ENCODE assay signal across 9 cellular contexts in genomic region chr11:17528181-17528691, GRCh38. TPM values are rescaled to one million over a fixed set of nuclear protein-coding genes. Genes with fewer than 3 reads are reported as not detected.
DNase-seq lines count a peak whose midpoint lies in the region; ATAC-seq and TF ChIP-seq lines count a peak whose summit lies in the region.
"Had no signal": no experiment of that assay in that cellular context is flagged by ENCODE, and none has a peak within 500 bp of the region (broad histone marks: within the 10 kb centered on the region; RNA-seq: fewer than 3 reads in every experiment).

No MANE protein-coding gene starts in this region.

- H3K4me3 Mint-ChIP-seq in neural crest cell: no peak overlapping the region

- TF ChIP-seq CTCF in neural crest cell (conservative IDR thresholded peaks at IDR 0.05) (peak; percentile 89), upper lobe of right lung (IDR thresholded peaks at IDR 0.05) (peak; percentile 68)

- no peaks in the 10 kb centered on the region for H3K4me1 ChIP-seq in upper lobe of right lung
- H3K4me1 ChIP-seq: BLaER1 treated with 17β-estradiol and CSF1 and Interleukin-3, amounts not matched to agents 10 nM and 100 nM had no signal

- ATAC-seq in HG03095 (IDR thresholded peaks at IDR 0.05; ENCODE audit: unreplicated experiment) (peak; percentile 75), upper lobe of right lung (peak; percentile 76)

- peak in 2 of 3 experiments; percentile 12 to 73 for DNase-seq in NCI-H1417 (lab: John Stamatoyannopoulos, UW)
- no peak for DNase-seq in NCI-H1417 treated with DMSO at 0.1 percent for 48 hours (lab: John Stamatoyannopoulos, UW)
- DNase-seq in NCI-H82 treated with DMSO at 0.1 percent for 48 hours (lab: John Stamatoyannopoulos, UW; ENCODE audit: unreplicated experiment): peak; percentile 33
- DNase-seq in activated T-cell treated with anti-CD3 and anti-CD28 coated beads for 1 hour (ENCODE audit: low read depth): peak; percentile 14
- DNase-seq in fibroblast of peridontal ligament (ENCODE audit: extremely low read depth): peak; percentile 19
- DNase-seq in neural crest cell (ENCODE audit: low read depth, low spot score): peak; percentile 77
- no peak for DNase-seq in upper lobe of right lung

- H3K27me3 Mint-ChIP-seq in neural crest cell (ENCODE audit: low read depth): peaks cover 26% of the 10 kb centered on the region

- no peaks in the 10 kb centered on the region for H3K36me3 Mint-ChIP-seq in neural crest cell (ENCODE audit: low read depth)

- intact Hi-C loops in upper lobe of right lung (cut with DNase I): no loop called here

- peaks cover 16% of the 10 kb centered on the region for H3K4me1 Mint-ChIP-seq in neural crest cell

- no peak overlapping the region for H3K4me3 ChIP-seq in upper lobe of right lung
- H3K4me3 ChIP-seq: BLaER1 treated with 17β-estradiol and CSF1 and Interleukin-3, amounts not matched to agents 10 nM and 100 nM had no signal

- no peak overlapping the region for H3K27ac Mint-ChIP-seq in neural crest cell (ENCODE audit: unreplicated experiment)

- no peaks in the 10 kb centered on the region for H3K9me3 ChIP-seq in upper lobe of right lung
- H3K9me3 ChIP-seq: BLaER1 treated with 17β-estradiol and CSF1 and Interleukin-3, amounts not matched to agents 10 nM and 100 nM had no signal

- H3K9me3 Mint-ChIP-seq in neural crest cell: no peaks in the 10 kb centered on the region

- no peaks in the 10 kb centered on the region for H3K36me3 ChIP-seq in upper lobe of right lung
- H3K36me3 ChIP-seq: BLaER1 treated with 17β-estradiol and CSF1 and Interleukin-3, amounts not matched to agents 10 nM and 100 nM had no signal

- no peaks in the 10 kb centered on the region for H3K27me3 ChIP-seq in upper lobe of right lung
- H3K27me3 ChIP-seq: BLaER1 treated with 17β-estradiol and CSF1 and Interleukin-3, amounts not matched to agents 10 nM and 100 nM had no signal

- H3K27ac ChIP-seq in upper lobe of right lung: no peak overlapping the region
- H3K27ac ChIP-seq: BLaER1 treated with 17β-estradiol and CSF1 and Interleukin-3, amounts not matched to agents 10 nM and 100 nM had no signal

RNA-seq across cellular contexts. Expression of gene USH1C, which starts 16.0 kb away (rescaled TPM):
- not detected in 2 replicates for total RNA-seq in neural crest cell
- total RNA-seq in upper lobe of right lung: not detected

RNA-seq across cellular contexts. Expression of gene OTOG, which starts 18.8 kb away (rescaled TPM):
- not detected in 2 replicates for total RNA-seq in neural crest cell
- total RNA-seq in upper lobe of right lung: not detected

RNA-seq across cellular contexts. Expression of gene ABCC8, which starts 51.6 kb away (rescaled TPM):
- total RNA-seq in neural crest cell (4.6 and 6.1 TPM in 2 replicates), upper lobe of right lung (4.7 TPM)

Comparison
In these comparisons a context has a peak if more than half of its experiments do, and no peak if none do; other contexts are left out.
1. DNase-seq: peak in NCI-H1417 (2 of 3), NCI-H82 treated with DMSO at 0.1 percent for 48 hours (single experiment), activated T-cell treated with anti-CD3 and anti-CD28 coated beads for 1 hour (single experiment), fibroblast of peridontal ligament (single experiment) and neural crest cell (single experiment); none in NCI-H1417 treated with DMSO at 0.1 percent for 48 hours (single experiment) and upper lobe of right lung (single experiment).